In the genomic region with DNA sequence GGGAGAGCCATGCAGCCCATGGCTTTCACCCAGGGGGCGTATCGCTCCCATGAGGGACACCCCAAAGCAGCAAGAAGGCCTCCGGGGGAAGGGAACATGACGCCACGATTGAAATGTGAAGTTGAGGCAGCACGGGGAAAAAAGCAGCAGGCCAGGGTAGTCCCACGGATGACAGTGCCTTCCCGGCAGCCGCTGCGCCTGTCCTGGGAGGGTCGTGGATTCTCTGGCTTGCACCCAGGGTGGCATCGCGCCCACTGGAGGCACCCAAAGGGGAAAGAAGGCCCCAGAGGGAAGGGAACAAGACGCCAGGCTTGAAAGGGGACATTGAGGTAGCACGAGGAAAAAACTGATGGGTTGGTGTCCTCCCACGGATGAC, we compare ENCODE assay signal across 27 cellular contexts.
"Had no signal": no experiment of that assay in that cellular context is flagged by ENCODE, and none has a peak within 500 bp of the region (broad histone marks: within the 10 kb centered on the region; RNA-seq: fewer than 3 reads in every experiment).

No MANE protein-coding gene starts in this region.

- H3K27me3 ChIP-seq: adrenal gland, body of pancreas had no signal

- H3K36me3 Mint-ChIP-seq: activated CD4-positive, alpha-beta memory T cell treated with anti-CD3 and anti-CD28 coated beads for 36 hours; activated CD8-positive, alpha-beta memory T cell treated with anti-CD3 and anti-CD28 coated beads, Interleukin-2, amount 10 ng/mL, durations not matched to agents 7 days and 5 days; activated naive CD4-positive, alpha-beta T cell treated with anti-CD3 and anti-CD28 coated beads, Interleukin-2, amount 50 U/mL, for 24 hours; activated naive CD8-positive, alpha-beta T cell treated with anti-CD3 and anti-CD28 coated beads for 36 hours had no signal

- H3K27ac ChIP-seq: adrenal gland, body of pancreas, epithelial cell of prostate had no signal

- H3K4me3 ChIP-seq: adrenal gland, body of pancreas had no signal

- H3K36me3 ChIP-seq: adrenal gland had no signal

- H3K27me3 Mint-ChIP-seq: activated CD4-positive, alpha-beta memory T cell treated with anti-CD3 and anti-CD28 coated beads for 36 hours; activated CD4-positive, alpha-beta T cell treated with anti-CD3 and anti-CD28 coated beads for 36 hours; activated CD4-positive, alpha-beta T cell treated with anti-CD3 and anti-CD28 coated beads, Interleukin-2, amount 10 ng/mL, durations not matched to agents 24 days and 14 days; activated CD8-positive, alpha-beta memory T cell treated with anti-CD3 and anti-CD28 coated beads, Interleukin-2, amount 10 ng/mL, durations not matched to agents 7 days and 5 days; activated naive CD4-positive, alpha-beta T cell treated with anti-CD3 and anti-CD28 coated beads, Interleukin-2, amount 50 U/mL, for 24 hours; activated naive CD8-positive, alpha-beta T cell treated with anti-CD3 and anti-CD28 coated beads for 36 hours; activated naive CD8-positive, alpha-beta T cell treated with anti-CD3 and anti-CD28 coated beads, Interleukin-2, amount 50 U/mL, for 24 hours; T-helper 17 cell had no signal

- H3K4me1 Mint-ChIP-seq: activated CD4-positive, alpha-beta T cell treated with anti-CD3 and anti-CD28 coated beads for 36 hours; activated CD4-positive, alpha-beta T cell treated with anti-CD3 and anti-CD28 coated beads, Interleukin-2, amount 10 ng/mL, durations not matched to agents 24 days and 14 days; activated CD8-positive, alpha-beta memory T cell treated with anti-CD3 and anti-CD28 coated beads, Interleukin-2, amount 10 ng/mL, durations not matched to agents 7 days and 5 days; activated naive CD4-positive, alpha-beta T cell treated with anti-CD3 and anti-CD28 coated beads, Interleukin-2, amount 50 U/mL, for 24 hours; activated naive CD8-positive, alpha-beta T cell treated with anti-CD3 and anti-CD28 coated beads for 36 hours; activated naive CD8-positive, alpha-beta T cell treated with anti-CD3 and anti-CD28 coated beads, Interleukin-2, amount 50 U/mL, for 24 hours; T-helper 17 cell had no signal

- ATAC-seq: activated CD4-positive, alpha-beta T cell treated with anti-CD3 and anti-CD28 coated beads for 36 hours; activated CD8-positive, alpha-beta memory T cell treated with anti-CD3 and anti-CD28 coated beads, Interleukin-2, amount 10 ng/mL, durations not matched to agents 7 days and 5 days; activated CD8-positive, alpha-beta T cell treated with anti-CD3 and anti-CD28 coated beads, Interleukin-2, amount 10 ng/mL, durations not matched to agents 7 days and 5 days; activated naive CD8-positive, alpha-beta T cell treated with anti-CD3 and anti-CD28 coated beads, Interleukin-2, amount 50 U/mL, for 24 hours; body of pancreas; T-helper 17 cell had no signal

- H3K9me3 Mint-ChIP-seq: activated CD4-positive, alpha-beta memory T cell treated with anti-CD3 and anti-CD28 coated beads for 36 hours; activated naive CD4-positive, alpha-beta T cell treated with anti-CD3 and anti-CD28 coated beads for 36 hours; activated naive CD4-positive, alpha-beta T cell treated with anti-CD3 and anti-CD28 coated beads, Interleukin-2, amount 50 U/mL, for 24 hours; activated naive CD8-positive, alpha-beta T cell treated with anti-CD3 and anti-CD28 coated beads for 36 hours; activated naive CD8-positive, alpha-beta T cell treated with anti-CD3 and anti-CD28 coated beads, Interleukin-2, amount 50 U/mL, for 24 hours had no signal

- H3K4me1 ChIP-seq: adrenal gland, body of pancreas had no signal

- H3K27ac Mint-ChIP-seq: activated CD4-positive, alpha-beta memory T cell treated with anti-CD3 and anti-CD28 coated beads for 36 hours; activated CD4-positive, alpha-beta T cell treated with anti-CD3 and anti-CD28 coated beads for 36 hours; activated CD4-positive, alpha-beta T cell treated with anti-CD3 and anti-CD28 coated beads, Interleukin-2, amount 10 ng/mL, durations not matched to agents 24 days and 14 days; activated CD8-positive, alpha-beta memory T cell treated with anti-CD3 and anti-CD28 coated beads, Interleukin-2, amount 10 ng/mL, durations not matched to agents 7 days and 5 days; activated CD8-positive, alpha-beta T cell treated with anti-CD3 and anti-CD28 coated beads, Interleukin-2, amount 10 ng/mL, durations not matched to agents 7 days and 5 days; activated naive CD4-positive, alpha-beta T cell treated with anti-CD3 and anti-CD28 coated beads for 36 hours; activated naive CD4-positive, alpha-beta T cell treated with anti-CD3 and anti-CD28 coated beads, Interleukin-2, amount 50 U/mL, for 24 hours; activated naive CD8-positive, alpha-beta T cell treated with anti-CD3 and anti-CD28 coated beads for 36 hours; activated naive CD8-positive, alpha-beta T cell treated with anti-CD3 and anti-CD28 coated beads, Interleukin-2, amount 50 U/mL, for 24 hours; activated T-helper 1 cell treated with anti-CD3 and anti-CD28 coated beads, Interleukin-12 subunit alpha, Interleukin-12 subunit beta, Interleukin-2, Interleukin-4 antibody, amounts not matched to agents 30 ng/mL and 10 ng/mL and 1 ng/mL, durations not matched to agents 14 hours and 24 hours and 36 hours; activated T-helper 2 cell treated with anti-CD3 and anti-CD28 coated beads, Interferon-gamma antibody, Interleukin-2, Interleukin-4, amounts not matched to agents 10 μg/mL and 5 μg/mL and 100 μg/mL, durations not matched to agents 14 hours and 24 hours and 36 hours; T-helper 17 cell; T-helper 2 cell treated with Interferon-gamma antibody and Interleukin-4, amounts not matched to agents 5 μg/mL and 100 μg/mL, for 36 hours had no signal

- H3K9me3 ChIP-seq: adrenal gland, body of pancreas had no signal

- DNase-seq: activated CD4-positive, alpha-beta memory T cell treated with anti-CD3 and anti-CD28 coated beads for 36 hours; activated CD4-positive, alpha-beta T cell treated with anti-CD3 and anti-CD28 coated beads for 36 hours; activated CD4-positive, CD25-positive, alpha-beta regulatory T cell; activated CD4-positive, CD25-positive, alpha-beta regulatory T cell treated with anti-CD3 and anti-CD28 coated beads, Interleukin-2, amount 50 U/mL, for 72 hours; activated CD8-positive, alpha-beta memory T cell treated with anti-CD3 and anti-CD28 coated beads, Interleukin-2, amount 10 ng/mL, durations not matched to agents 7 days and 5 days; activated CD8-positive, alpha-beta memory T cell treated with anti-CD3 and anti-CD28 coated beads, Interleukin-2, amount 50 U/mL, for 4 hours; activated CD8-positive, alpha-beta T cell treated with anti-CD3 and anti-CD28 coated beads, Interleukin-2, amount 10 ng/mL, durations not matched to agents 7 days and 5 days; activated naive CD4-positive, alpha-beta T cell treated with anti-CD3 and anti-CD28 coated beads for 36 hours; activated naive CD8-positive, alpha-beta T cell treated with anti-CD3 and anti-CD28 coated beads for 36 hours; activated naive CD8-positive, alpha-beta T cell treated with anti-CD3 and anti-CD28 coated beads, Interleukin-2, amount 50 U/mL, for 24 hours; activated T-cell treated with anti-CD3 and anti-CD28 coated beads, Interleukin-2, amount 50 U/mL, for 1 hour; activated T-cell treated with anti-CD3 and anti-CD28 coated beads, Interleukin-2, amount 50 U/mL, for 48 hours; adrenal gland; amygdala; aorta; body of pancreas; caudate nucleus; effector CD8-positive, alpha-beta T cell; foreskin fibroblast; T-helper 17 cell; T1000 had no signal

- H3K4me3 Mint-ChIP-seq: activated CD4-positive, alpha-beta memory T cell treated with anti-CD3 and anti-CD28 coated beads for 36 hours; activated CD4-positive, alpha-beta T cell treated with anti-CD3 and anti-CD28 coated beads for 36 hours; activated CD4-positive, alpha-beta T cell treated with anti-CD3 and anti-CD28 coated beads, Interleukin-2, amount 10 ng/mL, durations not matched to agents 24 days and 14 days; activated CD8-positive, alpha-beta memory T cell treated with anti-CD3 and anti-CD28 coated beads, Interleukin-2, amount 10 ng/mL, durations not matched to agents 7 days and 5 days; activated CD8-positive, alpha-beta T cell treated with anti-CD3 and anti-CD28 coated beads, Interleukin-2, amount 10 ng/mL, durations not matched to agents 7 days and 5 days; activated naive CD4-positive, alpha-beta T cell treated with anti-CD3 and anti-CD28 coated beads for 36 hours; activated naive CD4-positive, alpha-beta T cell treated with anti-CD3 and anti-CD28 coated beads, Interleukin-2, amount 50 U/mL, for 24 hours; activated naive CD8-positive, alpha-beta T cell treated with anti-CD3 and anti-CD28 coated beads for 36 hours; activated naive CD8-positive, alpha-beta T cell treated with anti-CD3 and anti-CD28 coated beads, Interleukin-2, amount 50 U/mL, for 24 hours; activated T-helper 1 cell treated with anti-CD3 and anti-CD28 coated beads, Interleukin-12 subunit alpha, Interleukin-12 subunit beta, Interleukin-2, Interleukin-4 antibody, amounts not matched to agents 30 ng/mL and 10 ng/mL and 1 ng/mL, durations not matched to agents 14 hours and 24 hours and 36 hours; T-helper 17 cell; T-helper 2 cell treated with Interferon-gamma antibody and Interleukin-4, amounts not matched to agents 5 μg/mL and 100 μg/mL, for 36 hours had no signal
